In genomic region chr17:7716901-7717755, GRCh38 we compare ENCODE assay signal across 8 cellular contexts. TPM values are rescaled to one million over a fixed set of nuclear protein-coding genes. Genes with fewer than 3 reads are reported as not detected.
DNase-seq lines count a peak whose midpoint lies in the region; ATAC-seq and TF ChIP-seq lines count a peak whose summit lies in the region.

A gene with protein sequence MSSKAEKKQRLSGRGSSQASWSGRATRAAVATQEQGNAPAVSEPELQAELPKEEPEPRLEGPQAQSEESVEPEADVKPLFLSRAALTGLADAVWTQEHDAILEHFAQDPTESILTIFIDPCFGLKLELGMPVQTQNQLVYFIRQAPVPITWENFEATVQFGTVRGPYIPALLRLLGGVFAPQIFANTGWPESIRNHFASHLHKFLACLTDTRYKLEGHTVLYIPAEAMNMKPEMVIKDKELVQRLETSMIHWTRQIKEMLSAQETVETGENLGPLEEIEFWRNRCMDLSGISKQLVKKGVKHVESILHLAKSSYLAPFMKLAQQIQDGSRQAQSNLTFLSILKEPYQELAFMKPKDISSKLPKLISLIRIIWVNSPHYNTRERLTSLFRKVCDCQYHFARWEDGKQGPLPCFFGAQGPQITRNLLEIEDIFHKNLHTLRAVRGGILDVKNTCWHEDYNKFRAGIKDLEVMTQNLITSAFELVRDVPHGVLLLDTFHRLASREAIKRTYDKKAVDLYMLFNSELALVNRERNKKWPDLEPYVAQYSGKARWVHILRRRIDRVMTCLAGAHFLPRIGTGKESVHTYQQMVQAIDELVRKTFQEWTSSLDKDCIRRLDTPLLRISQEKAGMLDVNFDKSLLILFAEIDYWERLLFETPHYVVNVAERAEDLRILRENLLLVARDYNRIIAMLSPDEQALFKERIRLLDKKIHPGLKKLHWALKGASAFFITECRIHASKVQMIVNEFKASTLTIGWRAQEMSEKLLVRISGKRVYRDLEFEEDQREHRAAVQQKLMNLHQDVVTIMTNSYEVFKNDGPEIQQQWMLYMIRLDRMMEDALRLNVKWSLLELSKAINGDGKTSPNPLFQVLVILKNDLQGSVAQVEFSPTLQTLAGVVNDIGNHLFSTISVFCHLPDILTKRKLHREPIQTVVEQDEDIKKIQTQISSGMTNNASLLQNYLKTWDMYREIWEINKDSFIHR (N-terminal part only) (plus strand): TSS chr17:7717744. CDS start chr17:7719735, 1,991 bp downstream.

- peak within 1 kb of the TSS; percentile 72 for H3K4me3 Mint-ChIP-seq in CD8-positive, alpha-beta T cell

- intact Hi-C loops in CD8-positive, alpha-beta T cell (cut with DNase I, micrococcal nuclease), result no loop called here

- peak; percentile 61 for ATAC-seq in CD8-positive, alpha-beta T cell
- peak; percentile 47 for ATAC-seq in HG02798 (IDR thresholded peaks at IDR 0.05; ENCODE audit: poor library complexity, unreplicated experiment)
- ATAC-seq in gastroesophageal sphincter, result peak; percentile 88

- peak within 1 kb of the TSS; percentile 81 for H3K9ac ChIP-seq in neural cell (ENCODE audit: low read length)

- H3K4me1 Mint-ChIP-seq in CD8-positive, alpha-beta T cell (ENCODE audit: low read depth), result peaks cover 17% of the 10 kb centered on the region

- H2AFZ ChIP-seq in neural cell (ENCODE audit: low read depth, low read length), result peak within 1 kb of the TSS; percentile 65

- H3K79me2 ChIP-seq in neural cell (replicated peaks; ENCODE audit: insufficient read depth, low read length), result peaks cover 6% of the 10 kb centered on the region

- no peak for TF ChIP-seq CTCF in CD8-positive, alpha-beta T cell (IDR thresholded peaks at IDR 0.05)
- TF ChIP-seq CTCF in gastroesophageal sphincter (IDR thresholded peaks at IDR 0.05) (peak in 2 of 4 experiments; percentile 45 to 71), neural cell (IDR thresholded peaks at IDR 0.05; ENCODE audit: poor library complexity, severe bottlenecking) (peak; percentile 74), tibial nerve (IDR thresholded peaks at IDR 0.05) (peak in 4 of 5 experiments; percentile 34 to 65 (median 42))

- POLR2A ChIA-PET in CD8-positive, alpha-beta T cell (lab: Charles Lee), result no interaction called here

- H4K20me1 ChIP-seq in neural cell (ENCODE audit: insufficient read depth), result no peaks in the 10 kb centered on the region

- H3K27me3 ChIP-seq in CD8-positive, alpha-beta T cell (ENCODE audit: insufficient read depth, low read length), result peaks cover 10% of the 10 kb centered on the region
- peaks cover 49% of the 10 kb centered on the region for H3K27me3 ChIP-seq in gastroesophageal sphincter
- no peaks in the 10 kb centered on the region for H3K27me3 ChIP-seq in neural cell (ENCODE audit: insufficient read depth, low read depth, low read length)
- H3K27me3 ChIP-seq in tibial nerve, result peaks cover 0 to 62% of the 10 kb centered on the region in 2 donors

- H3K9me3 ChIP-seq in CD8-positive, alpha-beta T cell (ENCODE audit: low read length), result no peaks in the 10 kb centered on the region
- no peaks in the 10 kb centered on the region for H3K9me3 ChIP-seq in gastroesophageal sphincter
- H3K9me3 ChIP-seq in neural cell (ENCODE audit: low read length), result no peaks in the 10 kb centered on the region
- H3K9me3 ChIP-seq in tibial nerve, result no peaks in the 10 kb centered on the region

- TF ChIP-seq EP300 in gastroesophageal sphincter (IDR thresholded peaks at IDR 0.05) (no peak), neural cell (conservative IDR thresholded peaks at IDR 0.05; ENCODE audit: poor library complexity, severe bottlenecking) (no peak), tibial nerve (IDR thresholded peaks at IDR 0.05) (peak in 1 of 2 donors; percentile 51)

- H3K4me2 ChIP-seq in neural cell (ENCODE audit: low read length), result peak within 1 kb of the TSS; percentile 81

- H3K36me3 Mint-ChIP-seq in CD8-positive, alpha-beta T cell, result no peaks in the 10 kb centered on the region

- peaks cover 64% of the 10 kb centered on the region for H3K27me3 Mint-ChIP-seq in CD8-positive, alpha-beta T cell (ENCODE audit: low read depth)

- no peaks in the 10 kb centered on the region for H3K36me3 ChIP-seq in CD8-positive, alpha-beta T cell (ENCODE audit: insufficient read depth, low read length)
- no peaks in the 10 kb centered on the region for H3K36me3 ChIP-seq in gastroesophageal sphincter
- no peaks in the 10 kb centered on the region for H3K36me3 ChIP-seq in neural cell (ENCODE audit: insufficient read depth, low read length)
- H3K36me3 ChIP-seq in tibial nerve, result no peaks in the 10 kb centered on the region

- H3F3A ChIP-seq in neural cell (ENCODE audit: insufficient read depth, low read length, poor library complexity, severe bottlenecking), result peaks cover 10% of the 10 kb centered on the region

- CTCF ChIA-PET in CD8-positive, alpha-beta T cell (lab: Charles Lee), result interaction anchor here (0.6 kb wide), 1 partner anchor 97 kb away, joined by 3 read pairs; no protein-coding TSS in a partner anchor

- H3K9me3 Mint-ChIP-seq in CD8-positive, alpha-beta T cell, result no peaks in the 10 kb centered on the region

- H3K9me2 ChIP-seq in neural cell (ENCODE audit: insufficient read depth, low read length), result no peaks in the 10 kb centered on the region

- H3K4me1 ChIP-seq in CD8-positive, alpha-beta T cell (ENCODE audit: insufficient read depth, low read length), result peaks cover 19% of the 10 kb centered on the region
- H3K4me1 ChIP-seq in gastroesophageal sphincter (peaks cover 0 to 23% (median 7%) of the 10 kb centered on the region in 3 donors), tibial nerve (peaks cover 0 to 20% (median 18%) of the 10 kb centered on the region in 4 donors)

- TF ChIP-seq POLR2A in gastroesophageal sphincter (IDR thresholded peaks at IDR 0.05) (no peak), tibial nerve (IDR thresholded peaks at IDR 0.05) (no peak)

- peak; percentile 66 for TF ChIP-seq RAD21 in neural cell (conservative IDR thresholded peaks at IDR 0.05)

- DNase-seq in CD8-positive, alpha-beta T cell, result peak in 3 of 7 experiments; percentile 16 to 28 (median 25)
- DNase-seq in NCI-H82 (lab: John Stamatoyannopoulos, UW) (peak; percentile 99), tibial nerve (ENCODE audit: low spot score in 2 of 2) (peak; percentile 30 to 47), RPMI8226 (no peak)
- DNase-seq in activated naive CD4-positive, alpha-beta T cell treated with anti-CD3 and anti-CD28 coated beads, Interleukin-2, amount 50 U/mL, for 16 hours, result peak; percentile 57

- H3K4me3 ChIP-seq in CD8-positive, alpha-beta T cell (ENCODE audit: low read depth, low read length), result peak within 1 kb of the TSS; percentile 55
- H3K4me3 ChIP-seq in gastroesophageal sphincter (peak within 1 kb of the TSS; percentile 45 to 64), neural cell (ENCODE audit: low read length) (peak within 1 kb of the TSS; percentile 77), tibial nerve (peak within 1 kb of the TSS; percentile 42 to 62 (median 50))

- H3K27ac Mint-ChIP-seq in CD8-positive, alpha-beta T cell, result no peak within 1 kb of the TSS

- no peak within 1 kb of the TSS for H3K27ac ChIP-seq in CD8-positive, alpha-beta T cell (ENCODE audit: low read depth, low read length)
- H3K27ac ChIP-seq in gastroesophageal sphincter (peak within 1 kb of the TSS in 3 of 4 donors; percentile 64 to 80 (median 70)), neural cell (ENCODE audit: low read length) (peak within 1 kb of the TSS; percentile 81), tibial nerve (peak within 1 kb of the TSS in 1 of 4 donors; percentile 55)

- WGBS in gastroesophageal sphincter (ENCODE audit: low coverage in 1 of 2), 2 donors, result 0 to 1% methylated on average over 6 to 17 of the region's 64 CpGs
- 1% methylated on average over 50 to 59 of the region's 64 CpGs for WGBS in tibial nerve, 2 donors

TF ChIP-seq in neural cell, 6 proteins besides CTCF, POLR2A, EP300 and RAD21:
- peak; percentile 50 for TF ChIP-seq REST (IDR thresholded peaks at IDR 0.05; ENCODE audit: borderline replicate concordance)
- peak; percentile 61 for TF ChIP-seq TAF1 (IDR thresholded peaks at IDR 0.05; ENCODE audit: low read depth)
- TF ChIP-seq EZH2 (IDR thresholded peaks at IDR 0.05; ENCODE audit: borderline replicate concordance, insufficient read depth, low read length, poor library complexity, severe bottlenecking), result no peak
- peak; percentile 51 for TF ChIP-seq MXI1 (conservative IDR thresholded peaks at IDR 0.05; ENCODE audit: poor library complexity, severe bottlenecking)
- TF ChIP-seq POLR2AphosphoS5 (IDR thresholded peaks at IDR 0.05), result peak; percentile 80
- TF ChIP-seq SMC3 (conservative IDR thresholded peaks at IDR 0.05; ENCODE audit: poor library complexity), result peak; percentile 73

RNA-seq across cellular contexts. Expression of the gene that starts here (rescaled TPM):
- total RNA-seq in CD8-positive, alpha-beta T cell, result not detected
- total RNA-seq in gastroesophageal sphincter (under 1 TPM in 2 of 4 donors, not detected in 2; 0.08 to 0.31 TPM), tibial nerve (1 to 10 TPM in 1 of 4 donors, under 1 TPM in 3; under 0.01 to 1.4 (median under 0.01) TPM)
- 2.0 and 2.1 TPM in 2 replicates for polyA plus RNA-seq in neural cell
- 2.8 and 4.1 TPM in 2 replicates for polyA minus RNA-seq in neural cell

Comparison
In these comparisons a context has a peak if more than half of its experiments do, and no peak if none do; other contexts are left out.
1. Peak in ATAC-seq and H3K4me3 ChIP-seq in CD8-positive, alpha-beta T cell; RNA of the gene not detected or under 1 TPM.
2. Peak in ATAC-seq, H3K4me3 ChIP-seq and H3K27ac ChIP-seq in gastroesophageal sphincter; RNA of the gene not detected or under 1 TPM.